22 cellular contexts compared by ENCODE assay signal in genomic region chr21:44450402-44450801, GRCh38. TPM values are rescaled to one million over a fixed set of nuclear protein-coding genes. Genes with fewer than 3 reads are reported as not detected.
A peak's percentile ranks its signal among the peaks of the same experiment; 100 is the strongest.
DNase-seq lines count a peak whose midpoint lies in the region; ATAC-seq and TF ChIP-seq lines count a peak whose summit lies in the region.
"Had no signal": no experiment of that assay in that cellular context is flagged by ENCODE, and none has a peak within 500 bp of the region (broad histone marks: within the 10 kb centered on the region; RNA-seq: fewer than 3 reads in every experiment).

No MANE protein-coding gene starts in this region.

- H3K27ac Mint-ChIP-seq in natural killer cell, result no peak overlapping the region
- H3K27ac Mint-ChIP-seq in natural killer cell treated with Interleukin-12 subunit alpha and Interleukin-12 subunit beta and Interleukin-15 and Interleukin-18, amount 100 ng/mL, for 72 hours, result no peak overlapping the region
- H3K27ac Mint-ChIP-seq in neural progenitor cell, result peak overlapping the region; percentile 89
- H3K27ac Mint-ChIP-seq: GM23338 had no signal

- TF ChIP-seq EP300 in suprapubic skin (IDR thresholded peaks at IDR 0.05), result no peak

- H3K4me3 ChIP-seq in neural progenitor cell, result no peak overlapping the region
- H3K4me3 ChIP-seq in suprapubic skin, result no peak overlapping the region
- H3K4me3 ChIP-seq: BLaER1 treated with 17β-estradiol and CSF1 and Interleukin-3, amounts not matched to agents 10 nM and 100 nM; GM23338 had no signal

- H3K79me2 ChIP-seq in neural progenitor cell (ENCODE audit: low read depth), result no peaks in the 10 kb centered on the region

- no peak overlapping the region for H2AFZ ChIP-seq in neural progenitor cell (replicated peaks)
- H2AFZ ChIP-seq: GM23338 had no signal

- TF ChIP-seq CTCF in natural killer cell (IDR thresholded peaks at IDR 0.05) (no peak), neural progenitor cell (IDR thresholded peaks at IDR 0.05) (no peak), suprapubic skin (IDR thresholded peaks at IDR 0.05) (no peak)

- H3K9me3 Mint-ChIP-seq in natural killer cell (peaks cover 0 to 8% of the 10 kb centered on the region in 2 donors), neural progenitor cell (peaks cover 13% of the 10 kb centered on the region)
- peaks cover 5% of the 10 kb centered on the region for H3K9me3 Mint-ChIP-seq in natural killer cell treated with Interleukin-12 subunit alpha and Interleukin-12 subunit beta and Interleukin-15 and Interleukin-18, amount 100 ng/mL, for 72 hours
- H3K9me3 Mint-ChIP-seq: GM23338 had no signal

- no peak for ATAC-seq in activated CD4-positive, CD25-positive, alpha-beta regulatory T cell treated with anti-CD3 and anti-CD28 coated beads, Interleukin-2, amount 50 U/mL, for 24 hours
- ATAC-seq in natural killer cell (no peak), HG02678 (IDR thresholded peaks at IDR 0.05; ENCODE audit: unreplicated experiment) (no peak)
- no peak for ATAC-seq in natural killer cell treated with Interleukin-12 subunit alpha and Interleukin-12 subunit beta and Interleukin-15 and Interleukin-18, amount 100 ng/mL, for 72 hours
- ATAC-seq: HCT116 had no signal

- intact Hi-C loops in natural killer cell (cut with micrococcal nuclease), result no loop called here

- H3K4me1 ChIP-seq in neural progenitor cell (peaks cover 9% of the 10 kb centered on the region), suprapubic skin (no peaks in the 10 kb centered on the region)

- 83% methylated on average over 8 of the region's 14 CpGs for WGBS in suprapubic skin

- H3K36me3 Mint-ChIP-seq in natural killer cell (no peaks in the 10 kb centered on the region), neural progenitor cell (no peaks in the 10 kb centered on the region)
- H3K36me3 Mint-ChIP-seq in natural killer cell treated with Interleukin-12 subunit alpha and Interleukin-12 subunit beta and Interleukin-15 and Interleukin-18, amount 100 ng/mL, for 72 hours, result no peaks in the 10 kb centered on the region
- H3K36me3 Mint-ChIP-seq: CD4-positive, alpha-beta memory T cell had no signal

- TF ChIP-seq POLR2A in suprapubic skin (IDR thresholded peaks at IDR 0.05), result no peak

- no peaks in the 10 kb centered on the region for H4K20me1 ChIP-seq in neural progenitor cell (ENCODE audit: low read depth)

- no peak overlapping the region for H3K4me2 ChIP-seq in neural progenitor cell
- H3K4me2 ChIP-seq: GM23338 had no signal

- H3K9ac ChIP-seq in neural progenitor cell, result no peak overlapping the region

- H3F3A ChIP-seq in neural progenitor cell (ENCODE audit: low read depth), result no peaks in the 10 kb centered on the region

- H3K27me3 Mint-ChIP-seq in natural killer cell (ENCODE audit: low read depth in 2 of 2) (peaks cover 25 to 38% of the 10 kb centered on the region in 2 donors), neural progenitor cell (ENCODE audit: insufficient read depth, low read depth) (peaks cover 6% of the 10 kb centered on the region)
- H3K27me3 Mint-ChIP-seq in natural killer cell treated with Interleukin-12 subunit alpha and Interleukin-12 subunit beta and Interleukin-15 and Interleukin-18, amount 100 ng/mL, for 72 hours, result peaks cover 32 to 34% of the 10 kb centered on the region in 2 donors

- H3K4me3 Mint-ChIP-seq in natural killer cell (no peak overlapping the region), neural progenitor cell (no peak overlapping the region)
- no peak overlapping the region for H3K4me3 Mint-ChIP-seq in natural killer cell treated with Interleukin-12 subunit alpha and Interleukin-12 subunit beta and Interleukin-15 and Interleukin-18, amount 100 ng/mL, for 72 hours
- H3K4me3 Mint-ChIP-seq: CD4-positive, alpha-beta memory T cell; GM23338 had no signal

- H3K9me3 ChIP-seq in neural progenitor cell (ENCODE audit: low read depth) (no peaks in the 10 kb centered on the region), suprapubic skin (no peaks in the 10 kb centered on the region)

- H3K27me3 ChIP-seq in neural progenitor cell (peaks cover 24% of the 10 kb centered on the region), suprapubic skin (peaks cover 30% of the 10 kb centered on the region)

- DNase-seq in activated CD4-positive, CD25-positive, alpha-beta regulatory T cell treated with anti-CD3 and anti-CD28 coated beads, Interleukin-2, amount 50 U/mL, for 72 hours, result peak; percentile 14
- DNase-seq in natural killer cell, result peak; percentile 4
- DNase-seq in natural killer cell treated with Interleukin-12 subunit alpha and Interleukin-12 subunit beta and Interleukin-15 and Interleukin-18, amount 100 ng/mL, for 72 hours (ENCODE audit: low spot score), result no peak
- DNase-seq in neural progenitor cell (ENCODE audit: low spot score), result no peak
- peak; percentile 44 to 47 for DNase-seq in suprapubic skin (ENCODE audit: low spot score in 2 of 2)
- DNase-seq in stimulated activated CD4-positive, alpha-beta T cell treated with anti-CD3 and anti-CD28 coated beads, Interleukin-4, amount 100 ng/mL, for 1 hour, result no peak
- DNase-seq: ACHN; Calu3; CD4-positive, alpha-beta memory T cell; DMS153; Karpas-422; NCI-H1417; NCI-H187; NCI-H446 treated with DMSO at 0.1 percent for 48 hours; NCI-H526 treated with DMSO at 0.1 percent for 48 hours had no signal

- H3K36me3 ChIP-seq in neural progenitor cell (no peaks in the 10 kb centered on the region), suprapubic skin (no peaks in the 10 kb centered on the region)
- H3K36me3 ChIP-seq: BLaER1 treated with 17β-estradiol and CSF1 and Interleukin-3, amounts not matched to agents 10 nM and 100 nM had no signal

- H3K4me1 Mint-ChIP-seq in natural killer cell, result peaks cover 0 to 4% of the 10 kb centered on the region in 2 donors
- H3K4me1 Mint-ChIP-seq in natural killer cell treated with Interleukin-12 subunit alpha and Interleukin-12 subunit beta and Interleukin-15 and Interleukin-18, amount 100 ng/mL, for 72 hours (ENCODE audit: low read depth in 2 of 2), result peaks cover 0 to 8% of the 10 kb centered on the region in 2 donors
- peaks cover 8% of the 10 kb centered on the region for H3K4me1 Mint-ChIP-seq in neural progenitor cell

- no peak overlapping the region for H3K27ac ChIP-seq in neural progenitor cell
- H3K27ac ChIP-seq in suprapubic skin, result no peak overlapping the region
- H3K27ac ChIP-seq: 22Rv1 had no signal

RNA-seq across cellular contexts. Expression of gene LRRC3, which starts 4.9 kb away (rescaled TPM):
- total RNA-seq in natural killer cell, result under 1 TPM; 0.36 to 0.50 (median 0.38) TPM
- total RNA-seq in natural killer cell treated with Interleukin-12 subunit alpha and Interleukin-12 subunit beta and Interleukin-15 and Interleukin-18, amount 100 ng/mL, for 72 hours, result under 1 TPM; 0.45 to 0.88 TPM
- 2.5 and 4.9 TPM in 2 replicates for total RNA-seq in neural progenitor cell (ENCODE audit: low replicate concordance)
- total RNA-seq in suprapubic skin, result 1 to 10 TPM; 3.9 to 6.2 (median 4.7) TPM
- total RNA-seq: MCF 10A had no signal

Comparison
In these comparisons a context has a peak if more than half of its experiments do, and no peak if none do; other contexts are left out.
1. DNase-seq: peak in activated CD4-positive, CD25-positive, alpha-beta regulatory T cell treated with anti-CD3 and anti-CD28 coated beads, Interleukin-2, amount 50 U/mL, for 72 hours (single experiment), natural killer cell (single experiment) and suprapubic skin (2 of 2); none in natural killer cell treated with Interleukin-12 subunit alpha and Interleukin-12 subunit beta and Interleukin-15 and Interleukin-18, amount 100 ng/mL, for 72 hours (single experiment), neural progenitor cell (single experiment) and stimulated activated CD4-positive, alpha-beta T cell treated with anti-CD3 and anti-CD28 coated beads, Interleukin-4, amount 100 ng/mL, for 1 hour (single experiment).